ENCODE assay signal across 11 cellular contexts in the genomic region with DNA sequence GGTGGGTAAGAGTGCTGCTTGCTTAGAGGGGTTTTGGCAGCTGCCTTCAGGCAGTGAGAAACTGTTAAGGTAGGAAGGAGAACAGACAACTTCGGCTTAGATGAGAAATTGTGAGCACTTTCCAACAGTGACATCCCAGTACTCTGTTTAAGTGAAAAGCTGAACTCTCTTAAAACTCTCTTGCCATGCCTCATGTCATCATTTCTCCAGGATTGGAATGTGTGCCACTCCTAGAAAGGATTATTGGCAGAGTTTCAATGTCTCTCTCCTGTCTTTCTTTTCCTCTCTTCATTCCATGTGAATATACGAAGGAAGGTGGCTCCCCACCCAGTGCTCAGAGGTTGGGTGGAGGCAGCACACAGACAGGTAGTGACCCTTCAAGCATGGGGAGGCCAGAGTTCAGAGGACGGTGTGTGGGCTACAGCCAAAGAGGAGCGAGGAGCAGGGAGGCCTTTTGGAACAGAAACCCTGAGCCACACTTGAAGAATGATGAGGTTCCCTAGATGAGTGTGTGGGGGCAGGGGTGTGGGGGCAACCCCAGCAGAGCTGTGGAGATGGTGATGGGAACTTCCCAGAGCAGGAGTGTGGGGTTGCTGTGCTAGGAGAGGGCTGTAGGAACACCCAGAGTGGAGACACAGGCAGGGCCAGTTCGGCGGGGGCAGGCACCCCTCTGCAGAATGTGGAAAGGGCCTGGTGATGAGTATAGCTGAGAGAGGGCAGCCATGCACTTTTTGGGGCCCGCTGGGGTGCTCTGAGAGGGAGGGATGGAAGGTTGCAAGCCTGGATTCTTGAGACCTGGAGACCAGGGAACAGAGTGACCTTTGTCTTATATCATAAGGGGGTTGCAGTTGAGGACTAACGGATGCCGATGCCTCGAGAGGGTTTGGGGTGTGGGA. TPM values are rescaled to one million over a fixed set of nuclear protein-coding genes. Genes with fewer than 3 reads are reported as not detected.
DNase-seq lines count a peak whose midpoint lies in the region; ATAC-seq and TF ChIP-seq lines count a peak whose summit lies in the region.
"Had no signal": no experiment of that assay in that cellular context is flagged by ENCODE, and none has a peak within 500 bp of the region (broad histone marks: within the 10 kb centered on the region; RNA-seq: fewer than 3 reads in every experiment).

No MANE protein-coding gene starts in this region.

- no peaks in the 10 kb centered on the region for H3K9me3 Mint-ChIP-seq in MCF 10A (ENCODE audit: unreplicated experiment)
- peaks cover 3% of the 10 kb centered on the region for H3K9me3 Mint-ChIP-seq in glutamatergic neuron (ENCODE audit: unreplicated experiment)
- H3K9me3 Mint-ChIP-seq in type B pancreatic cell = peaks cover 1% of the 10 kb centered on the region

- H3K9me3 ChIP-seq in breast epithelium = no peaks in the 10 kb centered on the region

- H3K36me3 Mint-ChIP-seq in MCF 10A (ENCODE audit: insufficient read depth, unreplicated experiment) = peaks cover 13% of the 10 kb centered on the region
- H3K36me3 Mint-ChIP-seq in glutamatergic neuron (ENCODE audit: unreplicated experiment) = no peaks in the 10 kb centered on the region
- H3K36me3 Mint-ChIP-seq in type B pancreatic cell = peaks cover 2% of the 10 kb centered on the region

- no peak overlapping the region for H3K4me3 ChIP-seq in breast epithelium
- H3K4me3 ChIP-seq: coronary artery had no signal

- ATAC-seq in HG03039 (IDR thresholded peaks at IDR 0.05; ENCODE audit: unreplicated experiment) = no peak

- H3K27me3 Mint-ChIP-seq in MCF 10A (ENCODE audit: insufficient read depth, unreplicated experiment) (no peaks in the 10 kb centered on the region), glutamatergic neuron (ENCODE audit: unreplicated experiment) (peaks cover 7% of the 10 kb centered on the region), type B pancreatic cell (peaks cover 29% of the 10 kb centered on the region)

- H3K4me1 Mint-ChIP-seq in MCF 10A (ENCODE audit: insufficient read depth, unreplicated experiment) = peaks cover 59% of the 10 kb centered on the region
- H3K4me1 Mint-ChIP-seq in glutamatergic neuron (ENCODE audit: low read depth, unreplicated experiment) = peaks cover 38% of the 10 kb centered on the region
- peaks cover 42% of the 10 kb centered on the region for H3K4me1 Mint-ChIP-seq in type B pancreatic cell (ENCODE audit: unreplicated experiment)

- no TSS peak for BruUV-seq in MCF 10A (replicated peaks; lab: Mats Ljungman, UMichigan)

- peak; percentile 64 for DNase-seq in MCF 10A (ENCODE audit: unreplicated experiment)
- DNase-seq in breast epithelium (ENCODE audit: low spot score in 2 of 2) = no peak
- DNase-seq in activated CD4-positive, alpha-beta T cell treated with anti-CD3 and anti-CD28 coated beads, Interleukin-2, amount 50 U/mL, for 48 hours = peak; percentile 37 to 44
- DNase-seq in glutamatergic neuron = no peak
- DNase-seq in type B pancreatic cell (ENCODE audit: extremely low spot score, unreplicated experiment) = no peak
- no peak for DNase-seq in CD1c-positive myeloid dendritic cell (ENCODE audit: extremely low spot score)
- no peak for DNase-seq in stimulated activated naive CD4-positive, alpha-beta T cell (lab: John Stamatoyannopoulos, UW)
- DNase-seq: NCI-H1436 treated with DMSO at 0.1 percent for 48 hours had no signal

- no peak overlapping the region for H3K27ac ChIP-seq in breast epithelium
- H3K27ac ChIP-seq: C4-2B had no signal

- TF ChIP-seq POLR2A in breast epithelium (IDR thresholded peaks at IDR 0.05) = no peak

- H3K4me3 Mint-ChIP-seq in MCF 10A (ENCODE audit: unreplicated experiment) (peak overlapping the region; percentile 2), glutamatergic neuron (ENCODE audit: unreplicated experiment) (no peak overlapping the region), type B pancreatic cell (no peak overlapping the region)

- H3K4me1 ChIP-seq in breast epithelium = no peaks in the 10 kb centered on the region

- POLR2A ChIA-PET in MCF 10A (lab: Yijun Ruan, JAX) = interaction anchor here (1.0 to 2.7 kb wide), 7 partner anchors 8 to 39 kb away, joined by 3 to 9 read pairs (median 5); no protein-coding TSS in a partner anchor

- CTCF ChIA-PET in MCF 10A (lab: Yijun Ruan, JAX) = interaction anchor here (0.5 to 1.0 kb wide), 3 partner anchors 41 to 450 kb away, joined by 3 to 5 read pairs (median 3); no protein-coding TSS in a partner anchor

- TF ChIP-seq CTCF in MCF 10A (IDR thresholded peaks at IDR 0.05; ENCODE audit: unreplicated experiment) (no peak), breast epithelium (IDR thresholded peaks at IDR 0.05) (no peak), glutamatergic neuron (IDR thresholded peaks at IDR 0.05; ENCODE audit: partially characterized antibody, unreplicated experiment) (no peak), type B pancreatic cell (conservative IDR thresholded peaks at IDR 0.05) (no peak)

- intact Hi-C loops in MCF 10A (cut with micrococcal nuclease) (no loop called here), breast epithelium (cut with DNase I; ENCODE audit: low total_unique reads) (no loop called here)

- H3K36me3 ChIP-seq in breast epithelium = no peaks in the 10 kb centered on the region

- no peaks in the 10 kb centered on the region for H3K27me3 ChIP-seq in breast epithelium

- H3K27ac Mint-ChIP-seq in MCF 10A (ENCODE audit: low read depth, unreplicated experiment) = peak overlapping the region; percentile 64
- H3K27ac Mint-ChIP-seq in glutamatergic neuron (ENCODE audit: unreplicated experiment) = peak overlapping the region; percentile 62
- H3K27ac Mint-ChIP-seq in type B pancreatic cell = peak overlapping the region; percentile 60

RNA-seq across cellular contexts. Expression of a gene that starts 58.8 kb away (rescaled TPM):
- 104 and 114 TPM in 2 replicates for total RNA-seq in MCF 10A (2022)
- 10 to 100 TPM; 27.4 to 53.0 (median 42.6) TPM for total RNA-seq in breast epithelium
- 35.2 TPM for total RNA-seq in glutamatergic neuron (ENCODE audit: unreplicated experiment)
- 39.9 and 66.3 TPM in 2 replicates for total RNA-seq in type B pancreatic cell (ENCODE audit: low replicate concordance)

Comparison
In these comparisons a context has a peak if more than half of its experiments do, and no peak if none do; other contexts are left out.
1. DNase-seq: peak in MCF 10A (single experiment) and activated CD4-positive, alpha-beta T cell treated with anti-CD3 and anti-CD28 coated beads, Interleukin-2, amount 50 U/mL, for 48 hours (2 of 2); none in breast epithelium (0 of 2), glutamatergic neuron (single experiment), type B pancreatic cell (single experiment), CD1c-positive myeloid dendritic cell (single experiment) and stimulated activated naive CD4-positive, alpha-beta T cell (0 of 6).
2. Peak in every context shown above with its lines, with median percentiles within 50 percentile points of each other: H3K27ac Mint-ChIP-seq.